33 cellular contexts compared by ENCODE assay signal in genomic region chr5:175102717-175103116, GRCh38.
"Had no signal": no experiment of that assay in that cellular context is flagged by ENCODE, and none has a peak within 500 bp of the region (broad histone marks: within the 10 kb centered on the region; RNA-seq: fewer than 3 reads in every experiment).

No MANE protein-coding gene starts in this region.

- ATAC-seq: activated naive CD4-positive, alpha-beta T cell treated with anti-CD3 and anti-CD28 coated beads, Interleukin-2, amount 50 U/mL, for 72 hours; activated naive CD8-positive, alpha-beta T cell treated with anti-CD3 and anti-CD28 coated beads, Interleukin-2, amount 50 U/mL, for 24 hours; activated T-cell treated with anti-CD3 and anti-CD28 coated beads, Interleukin-2, amount 50 U/mL, for 4 hours; activated T-cell treated with anti-CD3 and anti-CD28 coated beads, Interleukin-2, amount 50 U/mL, for 72 hours; activated T-helper 17 cell treated with anti-CD3 and anti-CD28 coated beads, Interleukin-2, amount 50 U/mL, for 72 hours; body of pancreas had no signal

- H3K4me3 ChIP-seq: adrenal gland, ascending aorta, body of pancreas, breast epithelium, cardiac muscle cell had no signal

- H3K36me3 ChIP-seq: adrenal gland, ascending aorta, breast epithelium, cardiac muscle cell had no signal

- FAIRE-seq: astrocyte, bronchial epithelial cell, colon had no signal

- H3K4me1 ChIP-seq: adrenal gland, ascending aorta, body of pancreas, breast epithelium had no signal

- DNase-seq: activated effector memory CD4-positive, alpha-beta T cell treated with anti-CD3 and anti-CD28 coated beads, Interleukin-2, amount 50 U/mL, for 16 hours; activated effector memory CD4-positive, alpha-beta T cell treated with Interleukin-2 at 50 U/mL for 16 hours; activated gamma-delta T cell; activated gamma-delta T cell treated with Interleukin-2 at 50 U/mL for 16 hours; activated naive CD4-positive, alpha-beta T cell; activated naive CD4-positive, alpha-beta T cell treated with anti-CD3 and anti-CD28 coated beads for 36 hours; activated naive CD4-positive, alpha-beta T cell treated with anti-CD3 and anti-CD28 coated beads, Interleukin-2, amount 10 ng/mL, durations not matched to agents 7 days and 5 days; activated naive CD4-positive, alpha-beta T cell treated with anti-CD3 and anti-CD28 coated beads, Interleukin-2, amount 50 U/mL, for 16 hours; activated naive CD4-positive, alpha-beta T cell treated with Interleukin-2 at 50 U/mL for 16 hours; activated naive CD8-positive, alpha-beta T cell treated with anti-CD3 and anti-CD28 coated beads for 36 hours; activated naive CD8-positive, alpha-beta T cell treated with anti-CD3 and anti-CD28 coated beads, Interleukin-2, amount 10 ng/mL, durations not matched to agents 7 days and 5 days; activated naive CD8-positive, alpha-beta T cell treated with anti-CD3 and anti-CD28 coated beads, Interleukin-2, amount 50 U/mL, for 24 hours; activated T-cell treated with anti-CD3 and anti-CD28 coated beads, Interleukin-2, amount 50 U/mL, for 24 hours; activated T-cell treated with anti-CD3 and anti-CD28 coated beads, Interleukin-2, amount 50 U/mL, for 4 hours; activated T-cell treated with anti-CD3 and anti-CD28 coated beads, Interleukin-2, amount 50 U/mL, for 48 hours; activated T-cell treated with anti-CD3 and anti-CD28 coated beads, Interleukin-2, amount 50 U/mL, for 72 hours; adrenal gland; amniotic stem cell; amygdala; anterior cingulate cortex; aorta; body of pancreas; caudate nucleus; central memory CD4-positive, alpha-beta T cell; cerebellar nuclear complex had no signal

- H3K27me3 ChIP-seq: ascending aorta, body of pancreas, breast epithelium, cardiac muscle cell had no signal

- H3K27ac ChIP-seq: adrenal gland, ascending aorta, body of pancreas, breast epithelium, cardiac muscle cell had no signal

- H3K9me3 ChIP-seq: adrenal gland, ascending aorta, body of pancreas, breast epithelium had no signal
